Comparison of ENCODE assay signal across 9 cellular contexts in the genomic region with DNA sequence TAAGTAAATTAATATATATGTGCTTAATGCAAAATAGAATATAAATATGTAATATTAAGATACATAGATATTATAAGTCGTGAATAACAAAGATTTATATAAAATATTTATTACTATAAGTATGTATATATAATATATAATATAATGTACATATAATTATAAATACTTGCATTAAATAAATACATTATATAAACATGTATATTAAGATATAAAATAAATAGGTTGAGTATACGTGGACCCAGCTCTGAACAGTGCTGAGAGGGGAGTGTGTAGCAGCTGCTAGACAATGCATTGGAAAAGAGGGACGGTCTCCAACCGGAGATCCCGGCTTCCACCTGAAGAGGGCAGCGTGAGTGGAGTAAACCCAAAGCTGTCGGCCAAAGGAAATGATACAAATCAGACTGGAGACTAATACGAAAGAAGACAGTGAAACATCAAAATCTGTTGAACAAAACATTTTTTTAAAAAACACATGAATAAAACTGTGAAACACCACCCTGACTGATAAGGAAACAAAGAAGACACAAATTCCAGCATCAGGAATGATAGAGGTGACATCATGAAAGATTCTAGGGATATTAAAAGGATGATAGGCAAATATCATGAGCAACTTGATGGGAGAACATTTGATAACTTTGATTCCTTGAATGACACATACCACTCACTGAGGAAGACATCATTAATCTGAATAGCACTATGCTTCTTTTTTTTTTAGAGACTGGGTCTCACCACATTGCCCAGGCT.
DNase-seq lines count a peak whose midpoint lies in the region; ATAC-seq and TF ChIP-seq lines count a peak whose summit lies in the region.
"Had no signal": no experiment of that assay in that cellular context is flagged by ENCODE, and none has a peak within 500 bp of the region (broad histone marks: within the 10 kb centered on the region; RNA-seq: fewer than 3 reads in every experiment).

No MANE protein-coding gene starts in this region.

- ATAC-seq in GM19324 (IDR thresholded peaks at IDR 0.05; ENCODE audit: low FRiP score, unreplicated experiment) = no peak

- TF ChIP-seq CTCF in VCaP (conservative IDR thresholded peaks at IDR 0.05) = peak; percentile 88
- peak; percentile 86 for TF ChIP-seq CTCF in cardiac fibroblast (IDR thresholded peaks at IDR 0.05; ENCODE audit: low read depth, low read length)

- H3K4me3 ChIP-seq in cardiac fibroblast (replicated peaks in 1 of 2; ENCODE audit: low read depth in 2 of 2, low read length in 2 of 2) = no peak overlapping the region
- H3K4me3 ChIP-seq: BLaER1 treated with 17β-estradiol and CSF1 and Interleukin-3, amounts not matched to agents 10 nM and 100 nM had no signal

- DNase-seq in NCI-H1417 (lab: John Stamatoyannopoulos, UW) = peak; percentile 58 to 80 (median 62)
- no peak for DNase-seq in NCI-H1417 treated with DMSO at 0.1 percent for 48 hours (lab: John Stamatoyannopoulos, UW)
- peak; percentile 69 for DNase-seq in NCI-H2107 treated with DMSO at 0.1 percent for 48 hours (lab: John Stamatoyannopoulos, UW; ENCODE audit: unreplicated experiment)
- DNase-seq in cardiac fibroblast (ENCODE audit: low read depth in 2 of 2) = peak; percentile 70 to 74
- DNase-seq in kidney glomerular epithelial cell (lab: John Stamatoyannopoulos, UW) = peak; percentile 26
- peak; percentile 72 for DNase-seq in stimulated activated CD4-positive, alpha-beta T cell treated with anti-CD3 and anti-CD28 coated beads, Interleukin-4, amount 100 ng/mL, for 24 hours

- H3K27ac ChIP-seq in VCaP = no peak overlapping the region
- H3K27ac ChIP-seq: BLaER1 treated with 17β-estradiol and CSF1 and Interleukin-3, amounts not matched to agents 10 nM and 100 nM had no signal
